In genomic region chr3:83248454-83248853, GRCh38 we compare ENCODE assay signal across 20 cellular contexts.
"Had no signal": no experiment of that assay in that cellular context is flagged by ENCODE, and none has a peak within 500 bp of the region (broad histone marks: within the 10 kb centered on the region; RNA-seq: fewer than 3 reads in every experiment).

No MANE protein-coding gene starts in this region.

- DNase-seq: activated B cell treated with CpG ODN at 0.5 μM for 24 hours; activated CD4-positive, alpha-beta T cell treated with anti-CD3 and anti-CD28 coated beads, Interleukin-2, amount 10 ng/mL, durations not matched to agents 7 days and 5 days; activated CD8-positive, alpha-beta memory T cell treated with anti-CD3 and anti-CD28 coated beads for 24 hours; activated naive CD8-positive, alpha-beta T cell treated with anti-CD3 and anti-CD28 coated beads for 36 hours; amygdala; body of pancreas; central memory CD4-positive, alpha-beta T cell; hypothalamus; left ventricle myocardium superior; mucosa of descending colon; naive thymus-derived CD4-positive, alpha-beta T cell; posterior cingulate gyrus; retina; stimulated activated CD4-positive, alpha-beta T cell treated with anti-CD3 and anti-CD28 coated beads, Interleukin-2, amount 100 ng/mL, for 48 hours; thyroid gland had no signal

- H3K27ac ChIP-seq: body of pancreas, coronary artery, esophagus muscularis mucosa, neutrophil, thyroid gland had no signal

- H3K4me1 ChIP-seq: body of pancreas, esophagus muscularis mucosa, thyroid gland had no signal

- H3K9me3 ChIP-seq: body of pancreas, neutrophil, thyroid gland had no signal

- H3K27me3 ChIP-seq: body of pancreas, esophagus muscularis mucosa, neutrophil, thyroid gland had no signal

- FAIRE-seq: TTC549 had no signal

- H3K4me3 ChIP-seq: body of pancreas, coronary artery, esophagus muscularis mucosa, mucosa of descending colon, thyroid gland had no signal

- H3K36me3 ChIP-seq: esophagus muscularis mucosa, neutrophil, thyroid gland had no signal

- ATAC-seq: body of pancreas; left ventricle myocardium superior; mucosa of descending colon; naive thymus-derived CD4-positive, alpha-beta T cell; stimulated activated memory B cell treated with anti-CD40 and anti-IgM and Interleukin-4, amounts not matched to agents 10 μg/mL and 1 μg/mL and 100 μg/mL, for 72 hours had no signal
